ENCODE assay signal across 15 cellular contexts in genomic region chr1:245263701-245264100, GRCh38.
"Had no signal": no experiment of that assay in that cellular context is flagged by ENCODE, and none has a peak within 500 bp of the region (broad histone marks: within the 10 kb centered on the region; RNA-seq: fewer than 3 reads in every experiment).

No MANE protein-coding gene starts in this region.

- H3K9me3 ChIP-seq: breast epithelium, lower lobe of right lung, uterus had no signal

- ATAC-seq: lower lobe of right lung; stimulated activated naive CD8-positive, alpha-beta T cell treated with anti-CD3 and anti-CD28 coated beads, Interleukin-15, amount 100 ng/mL, for 72 hours; WTC11 had no signal

- H3K4me3 ChIP-seq: breast epithelium, lower lobe of right lung, uterus had no signal

- H3K4me1 ChIP-seq: breast epithelium, parathyroid adenoma, uterus had no signal

- H3K36me3 ChIP-seq: breast epithelium, lower lobe of right lung, uterus had no signal

- H3K27ac ChIP-seq: breast epithelium, lower lobe of right lung, parathyroid adenoma, uterus had no signal

- FAIRE-seq: colon had no signal

- H3K27me3 ChIP-seq: breast epithelium, uterus had no signal

- DNase-seq: activated CD4-positive, alpha-beta T cell treated with anti-CD3 and anti-CD28 coated beads, Interleukin-2, amount 10 ng/mL, durations not matched to agents 7 days and 5 days; activated CD8-positive, alpha-beta memory T cell treated with anti-CD3 and anti-CD28 coated beads for 24 hours; activated naive CD4-positive, alpha-beta T cell treated with anti-CD3 and anti-CD28 coated beads, Interleukin-2, amount 50 U/mL, for 16 hours; amygdala; hypothalamus; lower lobe of right lung; midbrain; naive B cell; stimulated activated CD4-positive, alpha-beta T cell treated with anti-CD3 and anti-CD28 coated beads, Interleukin-4, amount 100 ng/mL, for 4 hours; stimulated activated naive CD8-positive, alpha-beta T cell treated with anti-CD3 and anti-CD28 coated beads, Interleukin-15, amount 100 ng/mL, for 72 hours; uterus had no signal
